In the genomic region with DNA sequence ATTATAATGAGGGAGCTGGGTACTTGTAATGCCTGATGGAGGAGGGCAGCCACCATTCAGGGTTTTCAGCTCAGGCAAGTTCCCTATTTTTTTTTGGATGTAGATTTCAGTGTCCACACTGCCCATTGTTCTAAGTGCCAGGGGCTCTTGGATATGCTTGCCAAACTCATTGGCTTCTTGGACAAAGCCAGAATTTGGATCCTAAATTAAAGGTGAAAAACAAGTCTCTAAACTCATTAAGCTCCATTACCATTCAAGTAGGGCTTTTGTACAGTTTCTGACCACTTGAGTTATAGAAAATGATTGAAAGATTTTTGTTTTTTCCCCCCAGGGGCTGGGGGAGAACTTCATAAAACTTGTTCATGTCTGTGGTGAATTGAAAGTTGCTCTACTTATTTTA, we compare ENCODE assay signal across 13 cellular contexts.
"Had no signal": no experiment of that assay in that cellular context is flagged by ENCODE, and none has a peak within 500 bp of the region (broad histone marks: within the 10 kb centered on the region; RNA-seq: fewer than 3 reads in every experiment).

No MANE protein-coding gene starts in this region.

- H3K9me3 ChIP-seq: colonic mucosa, ovary, sigmoid colon had no signal

- H3K4me1 ChIP-seq: colonic mucosa had no signal

- H3K4me3 ChIP-seq: colonic mucosa, ovary, sigmoid colon had no signal

- H3K27me3 Mint-ChIP-seq: activated T-helper 17 cell treated with anti-CD3 and anti-CD28 coated beads, Interleukin-2, amount 50 U/mL, for 72 hours had no signal

- H3K27ac Mint-ChIP-seq: activated naive CD4-positive, alpha-beta T cell treated with anti-CD3 and anti-CD28 coated beads, Interleukin-2, amount 10 ng/mL, durations not matched to agents 7 days and 5 days; activated T-helper 17 cell treated with anti-CD3 and anti-CD28 coated beads, Interleukin-2, amount 50 U/mL, for 72 hours had no signal

- H3K4me1 Mint-ChIP-seq: activated naive CD4-positive, alpha-beta T cell treated with anti-CD3 and anti-CD28 coated beads, Interleukin-2, amount 10 ng/mL, durations not matched to agents 7 days and 5 days; activated T-helper 17 cell treated with anti-CD3 and anti-CD28 coated beads, Interleukin-2, amount 50 U/mL, for 72 hours had no signal

- H3K36me3 Mint-ChIP-seq: activated naive CD4-positive, alpha-beta T cell treated with anti-CD3 and anti-CD28 coated beads, Interleukin-2, amount 10 ng/mL, durations not matched to agents 7 days and 5 days had no signal

- H3K36me3 ChIP-seq: colonic mucosa, ovary, sigmoid colon had no signal

- DNase-seq: activated CD4-positive, alpha-beta T cell treated with anti-CD3 and anti-CD28 coated beads for 1 hour; activated CD4-positive, alpha-beta T cell treated with anti-CD3 and anti-CD28 coated beads, Interleukin-2, amount 50 U/mL, for 4 hours; activated naive CD4-positive, alpha-beta T cell treated with anti-CD3 and anti-CD28 coated beads, Interleukin-2, amount 10 ng/mL, durations not matched to agents 7 days and 5 days; activated T-cell treated with anti-CD3 and anti-CD28 coated beads for 4 hours; central memory CD4-positive, alpha-beta T cell; colonic mucosa; mesendoderm; ovary; sigmoid colon; stimulated activated CD4-positive, alpha-beta T cell treated with anti-CD3 and anti-CD28 coated beads, Interleukin-2, amount 100 ng/mL, for 24 hours; T-helper 9 cell had no signal

- H3K27me3 ChIP-seq: colonic mucosa, ovary, sigmoid colon had no signal

- ATAC-seq: activated T-helper 17 cell treated with anti-CD3 and anti-CD28 coated beads, Interleukin-2, amount 50 U/mL, for 72 hours; esophagus mucosa had no signal

- H3K4me3 Mint-ChIP-seq: activated naive CD4-positive, alpha-beta T cell treated with anti-CD3 and anti-CD28 coated beads, Interleukin-2, amount 10 ng/mL, durations not matched to agents 7 days and 5 days; activated T-helper 17 cell treated with anti-CD3 and anti-CD28 coated beads, Interleukin-2, amount 50 U/mL, for 72 hours had no signal

- H3K9me3 Mint-ChIP-seq: activated naive CD4-positive, alpha-beta T cell treated with anti-CD3 and anti-CD28 coated beads, Interleukin-2, amount 10 ng/mL, durations not matched to agents 7 days and 5 days; activated T-helper 17 cell treated with anti-CD3 and anti-CD28 coated beads, Interleukin-2, amount 50 U/mL, for 72 hours had no signal
